20 cellular contexts compared by ENCODE assay signal in the genomic region with DNA sequence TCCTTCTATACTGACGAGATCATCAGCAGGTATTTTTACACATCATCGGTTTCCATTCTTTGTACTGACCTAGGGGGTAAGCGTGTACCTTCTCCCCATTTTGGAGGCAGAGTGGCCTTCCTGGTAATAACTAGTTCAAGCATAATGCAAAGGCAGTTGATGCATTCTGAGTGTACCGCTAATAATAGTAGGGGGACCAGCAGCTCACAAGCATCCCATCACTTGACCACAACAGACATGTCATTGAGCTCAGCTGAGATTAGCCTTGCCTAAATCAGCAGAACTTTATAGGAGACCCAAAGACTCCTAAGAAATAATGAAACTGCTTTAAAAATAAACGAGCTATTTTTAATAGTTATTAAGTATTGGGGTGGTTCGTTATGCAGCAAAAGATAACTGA.
A peak's percentile ranks its signal among the peaks of the same experiment; 100 is the strongest.
DNase-seq lines count a peak whose midpoint lies in the region; ATAC-seq, FAIRE-seq and TF ChIP-seq lines count a peak whose summit lies in the region.
"Had no signal": no experiment of that assay in that cellular context is flagged by ENCODE, and none has a peak within 500 bp of the region (broad histone marks: within the 10 kb centered on the region; RNA-seq: fewer than 3 reads in every experiment).

No MANE protein-coding gene starts in this region.

- TF ChIP-seq CTCF in chondrocyte (IDR thresholded peaks at IDR 0.05) (no peak), smooth muscle cell (IDR thresholded peaks at IDR 0.05; ENCODE audit: borderline replicate concordance, insufficient read depth, poor library complexity, severe bottlenecking) (no peak), pancreas (IDR thresholded peaks at IDR 0.05) (no peak)

- H3K27ac ChIP-seq in smooth muscle cell (ENCODE audit: low read depth), result no peak overlapping the region
- H3K27ac ChIP-seq in pancreas, result no peak overlapping the region
- H3K27ac ChIP-seq: A549 had no signal

- intact Hi-C loops in pancreas (cut with DNase I), result no loop called here

- H2AFZ ChIP-seq in smooth muscle cell (ENCODE audit: low read depth), result no peak overlapping the region

- H3K9me3 ChIP-seq in smooth muscle cell (replicated peaks; ENCODE audit: low read depth), result no peaks in the 10 kb centered on the region
- no peaks in the 10 kb centered on the region for H3K9me3 ChIP-seq in pancreas
- H3K9me3 ChIP-seq: A549, BE2C, HAP-1 had no signal

- no peak overlapping the region for H3K9ac ChIP-seq in smooth muscle cell (ENCODE audit: low read depth)

- H3K4me2 ChIP-seq in smooth muscle cell, result peak overlapping the region; percentile 2
- H3K4me2 ChIP-seq: A549 had no signal

- H3K9me3 Mint-ChIP-seq in chondrocyte (ENCODE audit: low read depth), result no peaks in the 10 kb centered on the region
- H3K9me3 Mint-ChIP-seq: CD14-positive monocyte; CD8-positive, alpha-beta T cell had no signal

- H3K27ac Mint-ChIP-seq in chondrocyte (ENCODE audit: unreplicated experiment), result peak overlapping the region; percentile 6
- H3K27ac Mint-ChIP-seq: CD14-positive monocyte; CD8-positive, alpha-beta T cell had no signal

- no peaks in the 10 kb centered on the region for H3K79me2 ChIP-seq in smooth muscle cell (ENCODE audit: low read depth)

- H3K36me3 Mint-ChIP-seq in chondrocyte (ENCODE audit: low read depth), result no peaks in the 10 kb centered on the region
- H3K36me3 Mint-ChIP-seq: CD14-positive monocyte; CD8-positive, alpha-beta T cell had no signal

- no peaks in the 10 kb centered on the region for H3K36me3 ChIP-seq in smooth muscle cell (ENCODE audit: low read depth)
- H3K36me3 ChIP-seq in pancreas, result no peaks in the 10 kb centered on the region
- H3K36me3 ChIP-seq: BE2C, HAP-1 had no signal

- H3K27me3 Mint-ChIP-seq in chondrocyte (ENCODE audit: low read depth), result no peaks in the 10 kb centered on the region

- no peaks in the 10 kb centered on the region for H4K20me1 ChIP-seq in smooth muscle cell (ENCODE audit: low read depth)

- H3K4me1 ChIP-seq in smooth muscle cell (ENCODE audit: low read depth), result no peaks in the 10 kb centered on the region
- H3K4me1 ChIP-seq in pancreas, result no peaks in the 10 kb centered on the region
- H3K4me1 ChIP-seq: A549, BE2C, HAP-1 had no signal

- FAIRE-seq in pancreas (lab: Jason Lieb, UNC), result no peak
- FAIRE-seq: A549, D721Med, G401.6, H1, HepG2, HTR-8/SVneo had no signal

- no peak for ATAC-seq in pancreas
- ATAC-seq: A549; CD8-positive, alpha-beta T cell; HepG2 had no signal

- peaks cover 47% of the 10 kb centered on the region for H3K4me1 Mint-ChIP-seq in chondrocyte (ENCODE audit: low read depth)

- H3K4me3 ChIP-seq in smooth muscle cell (no peak overlapping the region), pancreas (no peak overlapping the region)
- H3K4me3 ChIP-seq: A549, HAP-1 had no signal

- DNase-seq in chondrocyte (ENCODE audit: low spot score), result no peak
- peak; percentile 65 for DNase-seq in myocyte (ENCODE audit: low read depth)
- no peak for DNase-seq in smooth muscle cell (lab: John Stamatoyannopoulos, UW; ENCODE audit: unreplicated experiment)
- DNase-seq in pancreas, result no peak
- no peak for DNase-seq in glomerular visceral epithelial cell (ENCODE audit: extremely low spot score)
- no peak for DNase-seq in NCI-H2029 treated with DMSO at 0.1 percent for 48 hours (lab: John Stamatoyannopoulos, UW)
- DNase-seq: BE2C; CD8-positive, alpha-beta T cell; COR-L47; DMS153; DMS79 treated with DMSO at 0.1 percent for 48 hours; EL had no signal

- H3K27me3 ChIP-seq in smooth muscle cell (ENCODE audit: low read depth) (no peaks in the 10 kb centered on the region), pancreas (no peaks in the 10 kb centered on the region)
- H3K27me3 ChIP-seq: BE2C had no signal

- H3F3A ChIP-seq in smooth muscle cell (ENCODE audit: low read depth), result no peaks in the 10 kb centered on the region

- WGBS in smooth muscle cell (ENCODE audit: low lambda C conversion rate), result 74% methylated on average over 6 of the region's 6 CpGs
- WGBS in pancreas, 2 donors, result 77 to 85% methylated on average over 6 of the region's 6 CpGs

- H3K4me3 Mint-ChIP-seq in chondrocyte (ENCODE audit: unreplicated experiment), result no peak overlapping the region
- H3K4me3 Mint-ChIP-seq: CD14-positive monocyte; CD8-positive, alpha-beta T cell had no signal
